26 cellular contexts compared by ENCODE assay signal in genomic region chr2:166675553-166675952, GRCh38.
"Had no signal": no experiment of that assay in that cellular context is flagged by ENCODE, and none has a peak within 500 bp of the region (broad histone marks: within the 10 kb centered on the region; RNA-seq: fewer than 3 reads in every experiment).

No MANE protein-coding gene starts in this region.

- FAIRE-seq: keratinocyte had no signal

- DNase-seq: hippocampal formation; kidney glomerular epithelial cell; left cardiac atrium; lower lobe of right lung; mammary epithelial cell; mesenchymal stem cell; naive thymus-derived CD8-positive, alpha-beta T cell; occipital lobe; stimulated activated CD4-positive, alpha-beta T cell treated with anti-CD3 and anti-CD28 coated beads, Interleukin-12 subunit alpha, Interleukin-12 subunit beta, amount 100 ng/mL, for 4 hours; stimulated activated CD4-positive, alpha-beta T cell treated with anti-CD3 and anti-CD28 coated beads, Interleukin-15, amount 100 ng/mL, for 24 hours; stimulated activated CD4-positive, alpha-beta T cell treated with anti-CD3 and anti-CD28 coated beads, Interleukin-2, amount 100 ng/mL, for 24 hours; stimulated activated CD4-positive, alpha-beta T cell treated with anti-CD3 and anti-CD28 coated beads, Interleukin-4, amount 100 ng/mL, for 1 hour; stimulated activated naive B cell treated with anti-CD40 and anti-IgM and Interleukin-4, amounts not matched to agents 10 μg/mL and 1 μg/mL and 100 μg/mL, for 72 hours; stimulated activated naive CD8-positive, alpha-beta T cell treated with anti-CD3 and anti-CD28 coated beads, Interleukin-15, Interleukin-2, amounts not matched to agents 100 U/mL and 50 U/mL, for 24 hours; stomach; testis; thyroid gland; transverse colon; upper lobe of left lung had no signal

- H3K27me3 ChIP-seq: neutrophil, right atrium auricular region, stomach, testis, thyroid gland, transverse colon, upper lobe of left lung, vagina had no signal

- H3K9ac ChIP-seq: parathyroid adenoma had no signal

- H3K4me1 ChIP-seq: lower lobe of right lung, parathyroid adenoma, right atrium auricular region, stomach, testis, thyroid gland, transverse colon, upper lobe of left lung, vagina had no signal

- H3K79me2 ChIP-seq: parathyroid adenoma had no signal

- H3K4me3 ChIP-seq: lower lobe of right lung, right atrium auricular region, skin epidermis, stomach, testis, thyroid gland, transverse colon, upper lobe of left lung, vagina had no signal

- ATAC-seq: lower lobe of right lung; naive thymus-derived CD8-positive, alpha-beta T cell; sciatic nerve; stimulated activated naive B cell treated with anti-CD40 and anti-IgM and Interleukin-4, amounts not matched to agents 10 μg/mL and 1 μg/mL and 100 μg/mL, for 72 hours; stimulated activated naive CD8-positive, alpha-beta T cell treated with anti-CD3 and anti-CD28 coated beads, Interleukin-15, Interleukin-2, amounts not matched to agents 100 U/mL and 50 U/mL, for 24 hours had no signal

- H2AFZ ChIP-seq: parathyroid adenoma had no signal

- H3K27ac ChIP-seq: lower lobe of right lung, neutrophil, parathyroid adenoma, right atrium auricular region, skin epidermis, stomach, testis, thyroid gland, transverse colon, upper lobe of left lung, vagina had no signal

- H3K36me3 ChIP-seq: lower lobe of right lung, neutrophil, right atrium auricular region, stomach, thyroid gland, transverse colon, upper lobe of left lung, vagina had no signal

- H3K9me3 ChIP-seq: lower lobe of right lung, neutrophil, right atrium auricular region, stomach, testis, thyroid gland, transverse colon, upper lobe of left lung, vagina had no signal
